ENCODE assay signal across 1 cellular context in the genomic region with DNA sequence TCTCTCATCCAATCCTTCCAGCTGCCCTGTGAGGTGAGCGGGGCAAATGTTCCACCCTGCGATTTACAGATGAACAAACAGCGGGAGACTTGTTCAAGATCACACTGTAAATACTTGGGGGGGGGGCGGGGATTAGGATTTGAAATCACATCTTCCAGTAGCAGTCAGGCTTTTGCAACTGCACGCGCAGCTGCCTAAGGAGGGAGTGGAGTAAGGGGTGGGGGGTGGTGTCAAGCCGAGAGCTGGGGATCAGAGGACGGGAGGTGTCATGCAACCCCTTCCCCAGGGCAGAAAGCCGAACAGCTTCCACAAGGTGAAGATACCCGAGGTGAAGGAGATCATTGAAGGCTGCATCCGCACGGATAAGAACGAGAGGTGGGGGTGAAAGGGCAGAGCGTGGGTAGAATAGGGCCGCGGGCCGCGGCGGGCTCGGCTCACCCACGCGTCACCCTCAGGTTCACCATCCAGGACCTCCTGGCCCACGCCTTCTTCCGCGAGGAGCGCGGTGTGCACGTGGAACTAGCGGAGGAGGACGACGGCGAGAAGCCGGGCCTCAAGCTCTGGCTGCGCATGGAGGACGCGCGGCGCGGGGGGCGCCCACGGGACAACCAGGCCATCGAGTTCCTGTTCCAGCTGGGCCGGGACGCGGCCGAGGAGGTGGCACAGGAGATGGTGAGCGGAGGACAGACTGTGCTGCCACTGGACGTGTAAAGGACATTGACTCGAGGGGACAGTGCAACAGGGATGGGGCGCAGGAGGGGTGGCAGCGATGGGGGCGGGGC.
TF ChIP-seq lines count a peak whose summit lies in the region.

No MANE protein-coding gene starts in this region.

TF ChIP-seq in K562, 482 proteins besides CTCF, POLR2A, EP300 and RAD21:
- TF ChIP-seq, protein P1, sequence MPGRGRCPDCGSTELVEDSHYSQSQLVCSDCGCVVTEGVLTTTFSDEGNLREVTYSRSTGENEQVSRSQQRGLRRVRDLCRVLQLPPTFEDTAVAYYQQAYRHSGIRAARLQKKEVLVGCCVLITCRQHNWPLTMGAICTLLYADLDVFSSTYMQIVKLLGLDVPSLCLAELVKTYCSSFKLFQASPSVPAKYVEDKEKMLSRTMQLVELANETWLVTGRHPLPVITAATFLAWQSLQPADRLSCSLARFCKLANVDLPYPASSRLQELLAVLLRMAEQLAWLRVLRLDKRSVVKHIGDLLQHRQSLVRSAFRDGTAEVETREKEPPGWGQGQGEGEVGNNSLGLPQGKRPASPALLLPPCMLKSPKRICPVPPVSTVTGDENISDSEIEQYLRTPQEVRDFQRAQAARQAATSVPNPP (IDR thresholded peaks at IDR 0.05; ENCODE audit: borderline replicate concordance, insufficient read depth, insufficient read length) = no peak
- TF ChIP-seq, protein P2, sequence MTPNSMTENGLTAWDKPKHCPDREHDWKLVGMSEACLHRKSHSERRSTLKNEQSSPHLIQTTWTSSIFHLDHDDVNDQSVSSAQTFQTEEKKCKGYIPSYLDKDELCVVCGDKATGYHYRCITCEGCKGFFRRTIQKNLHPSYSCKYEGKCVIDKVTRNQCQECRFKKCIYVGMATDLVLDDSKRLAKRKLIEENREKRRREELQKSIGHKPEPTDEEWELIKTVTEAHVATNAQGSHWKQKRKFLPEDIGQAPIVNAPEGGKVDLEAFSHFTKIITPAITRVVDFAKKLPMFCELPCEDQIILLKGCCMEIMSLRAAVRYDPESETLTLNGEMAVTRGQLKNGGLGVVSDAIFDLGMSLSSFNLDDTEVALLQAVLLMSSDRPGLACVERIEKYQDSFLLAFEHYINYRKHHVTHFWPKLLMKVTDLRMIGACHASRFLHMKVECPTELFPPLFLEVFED (CRISPR knock-in tag; conservative IDR thresholded peaks at IDR 0.05) = no peak
- TF ChIP-seq, protein P3, sequence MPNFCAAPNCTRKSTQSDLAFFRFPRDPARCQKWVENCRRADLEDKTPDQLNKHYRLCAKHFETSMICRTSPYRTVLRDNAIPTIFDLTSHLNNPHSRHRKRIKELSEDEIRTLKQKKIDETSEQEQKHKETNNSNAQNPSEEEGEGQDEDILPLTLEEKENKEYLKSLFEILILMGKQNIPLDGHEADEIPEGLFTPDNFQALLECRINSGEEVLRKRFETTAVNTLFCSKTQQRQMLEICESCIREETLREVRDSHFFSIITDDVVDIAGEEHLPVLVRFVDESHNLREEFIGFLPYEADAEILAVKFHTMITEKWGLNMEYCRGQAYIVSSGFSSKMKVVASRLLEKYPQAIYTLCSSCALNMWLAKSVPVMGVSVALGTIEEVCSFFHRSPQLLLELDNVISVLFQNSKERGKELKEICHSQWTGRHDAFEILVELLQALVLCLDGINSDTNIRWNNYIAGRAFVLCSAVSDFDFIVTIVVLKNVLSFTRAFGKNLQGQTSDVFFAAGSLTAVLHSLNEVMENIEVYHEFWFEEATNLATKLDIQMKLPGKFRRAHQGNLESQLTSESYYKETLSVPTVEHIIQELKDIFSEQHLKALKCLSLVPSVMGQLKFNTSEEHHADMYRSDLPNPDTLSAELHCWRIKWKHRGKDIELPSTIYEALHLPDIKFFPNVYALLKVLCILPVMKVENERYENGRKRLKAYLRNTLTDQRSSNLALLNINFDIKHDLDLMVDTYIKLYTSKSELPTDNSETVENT (CRISPR knock-in tag; IDR thresholded peaks at IDR 0.05) = no peak
- TF ChIP-seq, protein P4, sequence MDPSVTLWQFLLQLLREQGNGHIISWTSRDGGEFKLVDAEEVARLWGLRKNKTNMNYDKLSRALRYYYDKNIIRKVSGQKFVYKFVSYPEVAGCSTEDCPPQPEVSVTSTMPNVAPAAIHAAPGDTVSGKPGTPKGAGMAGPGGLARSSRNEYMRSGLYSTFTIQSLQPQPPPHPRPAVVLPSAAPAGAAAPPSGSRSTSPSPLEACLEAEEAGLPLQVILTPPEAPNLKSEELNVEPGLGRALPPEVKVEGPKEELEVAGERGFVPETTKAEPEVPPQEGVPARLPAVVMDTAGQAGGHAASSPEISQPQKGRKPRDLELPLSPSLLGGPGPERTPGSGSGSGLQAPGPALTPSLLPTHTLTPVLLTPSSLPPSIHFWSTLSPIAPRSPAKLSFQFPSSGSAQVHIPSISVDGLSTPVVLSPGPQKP (CRISPR knock-in tag; IDR thresholded peaks at IDR 0.05) = no peak
- TF ChIP-seq ZNF584 (CRISPR knock-in tag; IDR thresholded peaks at IDR 0.05; ENCODE audit: low read depth) = no peak
- TF ChIP-seq KLF1 (tag; IDR thresholded peaks at IDR 0.05) = no peak
- TF ChIP-seq ZNF12 (CRISPR knock-in tag; IDR thresholded peaks at IDR 0.05) = no peak
- no peak for TF ChIP-seq KAT8 (IDR thresholded peaks at IDR 0.05; ENCODE audit: low read depth)
- TF ChIP-seq ZNF175 (CRISPR knock-in tag; IDR thresholded peaks at IDR 0.05; ENCODE audit: low read depth) = no peak
- no peak for TF ChIP-seq PHF21A (IDR thresholded peaks at IDR 0.05; ENCODE audit: borderline replicate concordance, low read depth)
- peak; percentile 60; the same call in 1 of the 2 replicates for TF ChIP-seq POLR2G (IDR thresholded peaks at IDR 0.05; ENCODE audit: low read depth, low read length)
- TF ChIP-seq RBFOX2 (IDR thresholded peaks at IDR 0.05; ENCODE audit: low read depth, low read length) = peak; percentile 30; the same call in 1 of the 2 replicates
- TF ChIP-seq, protein P5, sequence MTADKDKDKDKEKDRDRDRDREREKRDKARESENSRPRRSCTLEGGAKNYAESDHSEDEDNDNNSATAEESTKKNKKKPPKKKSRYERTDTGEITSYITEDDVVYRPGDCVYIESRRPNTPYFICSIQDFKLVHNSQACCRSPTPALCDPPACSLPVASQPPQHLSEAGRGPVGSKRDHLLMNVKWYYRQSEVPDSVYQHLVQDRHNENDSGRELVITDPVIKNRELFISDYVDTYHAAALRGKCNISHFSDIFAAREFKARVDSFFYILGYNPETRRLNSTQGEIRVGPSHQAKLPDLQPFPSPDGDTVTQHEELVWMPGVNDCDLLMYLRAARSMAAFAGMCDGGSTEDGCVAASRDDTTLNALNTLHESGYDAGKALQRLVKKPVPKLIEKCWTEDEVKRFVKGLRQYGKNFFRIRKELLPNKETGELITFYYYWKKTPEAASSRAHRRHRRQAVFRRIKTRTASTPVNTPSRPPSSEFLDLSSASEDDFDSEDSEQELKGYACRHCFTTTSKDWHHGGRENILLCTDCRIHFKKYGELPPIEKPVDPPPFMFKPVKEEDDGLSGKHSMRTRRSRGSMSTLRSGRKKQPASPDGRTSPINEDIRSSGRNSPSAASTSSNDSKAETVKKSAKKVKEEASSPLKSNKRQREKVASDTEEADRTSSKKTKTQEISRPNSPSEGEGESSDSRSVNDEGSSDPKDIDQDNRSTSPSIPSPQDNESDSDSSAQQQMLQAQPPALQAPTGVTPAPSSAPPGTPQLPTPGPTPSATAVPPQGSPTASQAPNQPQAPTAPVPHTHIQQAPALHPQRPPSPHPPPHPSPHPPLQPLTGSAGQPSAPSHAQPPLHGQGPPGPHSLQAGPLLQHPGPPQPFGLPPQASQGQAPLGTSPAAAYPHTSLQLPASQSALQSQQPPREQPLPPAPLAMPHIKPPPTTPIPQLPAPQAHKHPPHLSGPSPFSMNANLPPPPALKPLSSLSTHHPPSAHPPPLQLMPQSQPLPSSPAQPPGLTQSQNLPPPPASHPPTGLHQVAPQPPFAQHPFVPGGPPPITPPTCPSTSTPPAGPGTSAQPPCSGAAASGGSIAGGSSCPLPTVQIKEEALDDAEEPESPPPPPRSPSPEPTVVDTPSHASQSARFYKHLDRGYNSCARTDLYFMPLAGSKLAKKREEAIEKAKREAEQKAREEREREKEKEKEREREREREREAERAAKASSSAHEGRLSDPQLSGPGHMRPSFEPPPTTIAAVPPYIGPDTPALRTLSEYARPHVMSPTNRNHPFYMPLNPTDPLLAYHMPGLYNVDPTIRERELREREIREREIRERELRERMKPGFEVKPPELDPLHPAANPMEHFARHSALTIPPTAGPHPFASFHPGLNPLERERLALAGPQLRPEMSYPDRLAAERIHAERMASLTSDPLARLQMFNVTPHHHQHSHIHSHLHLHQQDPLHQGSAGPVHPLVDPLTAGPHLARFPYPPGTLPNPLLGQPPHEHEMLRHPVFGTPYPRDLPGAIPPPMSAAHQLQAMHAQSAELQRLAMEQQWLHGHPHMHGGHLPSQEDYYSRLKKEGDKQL (CRISPR knock-in tag; IDR thresholded peaks at IDR 0.05; ENCODE audit: borderline replicate concordance) = no peak
- TF ChIP-seq, protein P6, sequence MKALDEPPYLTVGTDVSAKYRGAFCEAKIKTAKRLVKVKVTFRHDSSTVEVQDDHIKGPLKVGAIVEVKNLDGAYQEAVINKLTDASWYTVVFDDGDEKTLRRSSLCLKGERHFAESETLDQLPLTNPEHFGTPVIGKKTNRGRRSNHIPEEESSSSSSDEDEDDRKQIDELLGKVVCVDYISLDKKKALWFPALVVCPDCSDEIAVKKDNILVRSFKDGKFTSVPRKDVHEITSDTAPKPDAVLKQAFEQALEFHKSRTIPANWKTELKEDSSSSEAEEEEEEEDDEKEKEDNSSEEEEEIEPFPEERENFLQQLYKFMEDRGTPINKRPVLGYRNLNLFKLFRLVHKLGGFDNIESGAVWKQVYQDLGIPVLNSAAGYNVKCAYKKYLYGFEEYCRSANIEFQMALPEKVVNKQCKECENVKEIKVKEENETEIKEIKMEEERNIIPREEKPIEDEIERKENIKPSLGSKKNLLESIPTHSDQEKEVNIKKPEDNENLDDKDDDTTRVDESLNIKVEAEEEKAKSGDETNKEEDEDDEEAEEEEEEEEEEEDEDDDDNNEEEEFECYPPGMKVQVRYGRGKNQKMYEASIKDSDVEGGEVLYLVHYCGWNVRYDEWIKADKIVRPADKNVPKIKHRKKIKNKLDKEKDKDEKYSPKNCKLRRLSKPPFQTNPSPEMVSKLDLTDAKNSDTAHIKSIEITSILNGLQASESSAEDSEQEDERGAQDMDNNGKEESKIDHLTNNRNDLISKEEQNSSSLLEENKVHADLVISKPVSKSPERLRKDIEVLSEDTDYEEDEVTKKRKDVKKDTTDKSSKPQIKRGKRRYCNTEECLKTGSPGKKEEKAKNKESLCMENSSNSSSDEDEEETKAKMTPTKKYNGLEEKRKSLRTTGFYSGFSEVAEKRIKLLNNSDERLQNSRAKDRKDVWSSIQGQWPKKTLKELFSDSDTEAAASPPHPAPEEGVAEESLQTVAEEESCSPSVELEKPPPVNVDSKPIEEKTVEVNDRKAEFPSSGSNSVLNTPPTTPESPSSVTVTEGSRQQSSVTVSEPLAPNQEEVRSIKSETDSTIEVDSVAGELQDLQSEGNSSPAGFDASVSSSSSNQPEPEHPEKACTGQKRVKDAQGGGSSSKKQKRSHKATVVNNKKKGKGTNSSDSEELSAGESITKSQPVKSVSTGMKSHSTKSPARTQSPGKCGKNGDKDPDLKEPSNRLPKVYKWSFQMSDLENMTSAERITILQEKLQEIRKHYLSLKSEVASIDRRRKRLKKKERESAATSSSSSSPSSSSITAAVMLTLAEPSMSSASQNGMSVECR (CRISPR knock-in tag; IDR thresholded peaks at IDR 0.05) = no peak
- TF ChIP-seq CBX3 (IDR thresholded peaks at IDR 0.05; ENCODE audit: borderline replicate concordance in 1 of 2, low read length in 2 of 2) = no peak
- no peak for TF ChIP-seq ZNF212 (CRISPR knock-in tag; IDR thresholded peaks at IDR 0.05)
- TF ChIP-seq HNRNPLL (IDR thresholded peaks at IDR 0.05; ENCODE audit: low read depth, low read length, poor library complexity, severe bottlenecking) = no peak
- no peak for TF ChIP-seq HMG20A (CRISPR knock-in tag; conservative IDR thresholded peaks at IDR 0.05)
- no peak for TF ChIP-seq TBP (optimal IDR thresholded peaks at IDR 0.05; ENCODE audit: low read depth, low read length)
- no peak for TF ChIP-seq ARNT (IDR thresholded peaks at IDR 0.05)
- TF ChIP-seq, protein P7, sequence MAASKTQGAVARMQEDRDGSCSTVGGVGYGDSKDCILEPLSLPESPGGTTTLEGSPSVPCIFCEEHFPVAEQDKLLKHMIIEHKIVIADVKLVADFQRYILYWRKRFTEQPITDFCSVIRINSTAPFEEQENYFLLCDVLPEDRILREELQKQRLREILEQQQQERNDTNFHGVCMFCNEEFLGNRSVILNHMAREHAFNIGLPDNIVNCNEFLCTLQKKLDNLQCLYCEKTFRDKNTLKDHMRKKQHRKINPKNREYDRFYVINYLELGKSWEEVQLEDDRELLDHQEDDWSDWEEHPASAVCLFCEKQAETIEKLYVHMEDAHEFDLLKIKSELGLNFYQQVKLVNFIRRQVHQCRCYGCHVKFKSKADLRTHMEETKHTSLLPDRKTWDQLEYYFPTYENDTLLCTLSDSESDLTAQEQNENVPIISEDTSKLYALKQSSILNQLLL (CRISPR knock-in tag; IDR thresholded peaks at IDR 0.05; ENCODE audit: borderline replicate concordance) = no peak
- TF ChIP-seq, protein P8, sequence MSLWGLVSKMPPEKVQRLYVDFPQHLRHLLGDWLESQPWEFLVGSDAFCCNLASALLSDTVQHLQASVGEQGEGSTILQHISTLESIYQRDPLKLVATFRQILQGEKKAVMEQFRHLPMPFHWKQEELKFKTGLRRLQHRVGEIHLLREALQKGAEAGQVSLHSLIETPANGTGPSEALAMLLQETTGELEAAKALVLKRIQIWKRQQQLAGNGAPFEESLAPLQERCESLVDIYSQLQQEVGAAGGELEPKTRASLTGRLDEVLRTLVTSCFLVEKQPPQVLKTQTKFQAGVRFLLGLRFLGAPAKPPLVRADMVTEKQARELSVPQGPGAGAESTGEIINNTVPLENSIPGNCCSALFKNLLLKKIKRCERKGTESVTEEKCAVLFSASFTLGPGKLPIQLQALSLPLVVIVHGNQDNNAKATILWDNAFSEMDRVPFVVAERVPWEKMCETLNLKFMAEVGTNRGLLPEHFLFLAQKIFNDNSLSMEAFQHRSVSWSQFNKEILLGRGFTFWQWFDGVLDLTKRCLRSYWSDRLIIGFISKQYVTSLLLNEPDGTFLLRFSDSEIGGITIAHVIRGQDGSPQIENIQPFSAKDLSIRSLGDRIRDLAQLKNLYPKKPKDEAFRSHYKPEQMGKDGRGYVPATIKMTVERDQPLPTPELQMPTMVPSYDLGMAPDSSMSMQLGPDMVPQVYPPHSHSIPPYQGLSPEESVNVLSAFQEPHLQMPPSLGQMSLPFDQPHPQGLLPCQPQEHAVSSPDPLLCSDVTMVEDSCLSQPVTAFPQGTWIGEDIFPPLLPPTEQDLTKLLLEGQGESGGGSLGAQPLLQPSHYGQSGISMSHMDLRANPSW (CRISPR knock-in tag; IDR thresholded peaks at IDR 0.05) = no peak
- no peak for TF ChIP-seq FOSL1 (tag; conservative IDR thresholded peaks at IDR 0.05)
- no peak for TF ChIP-seq NELFE (IDR thresholded peaks at IDR 0.05; ENCODE audit: insufficient read depth, insufficient read length)
- TF ChIP-seq, protein P9, sequence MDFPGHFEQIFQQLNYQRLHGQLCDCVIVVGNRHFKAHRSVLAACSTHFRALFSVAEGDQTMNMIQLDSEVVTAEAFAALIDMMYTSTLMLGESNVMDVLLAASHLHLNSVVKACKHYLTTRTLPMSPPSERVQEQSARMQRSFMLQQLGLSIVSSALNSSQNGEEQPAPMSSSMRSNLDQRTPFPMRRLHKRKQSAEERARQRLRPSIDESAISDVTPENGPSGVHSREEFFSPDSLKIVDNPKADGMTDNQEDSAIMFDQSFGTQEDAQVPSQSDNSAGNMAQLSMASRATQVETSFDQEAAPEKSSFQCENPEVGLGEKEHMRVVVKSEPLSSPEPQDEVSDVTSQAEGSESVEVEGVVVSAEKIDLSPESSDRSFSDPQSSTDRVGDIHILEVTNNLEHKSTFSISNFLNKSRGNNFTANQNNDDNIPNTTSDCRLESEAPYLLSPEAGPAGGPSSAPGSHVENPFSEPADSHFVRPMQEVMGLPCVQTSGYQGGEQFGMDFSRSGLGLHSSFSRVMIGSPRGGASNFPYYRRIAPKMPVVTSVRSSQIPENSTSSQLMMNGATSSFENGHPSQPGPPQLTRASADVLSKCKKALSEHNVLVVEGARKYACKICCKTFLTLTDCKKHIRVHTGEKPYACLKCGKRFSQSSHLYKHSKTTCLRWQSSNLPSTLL (IDR thresholded peaks at IDR 0.05) = no peak
- TF ChIP-seq FIP1L1 (IDR thresholded peaks at IDR 0.05; ENCODE audit: low read depth, low read length, poor library complexity, severe bottlenecking) = peak; percentile 40
